In genomic region chr19:2391118-2391725, GRCh38 we compare ENCODE assay signal across 8 cellular contexts. TPM values are rescaled to one million over a fixed set of nuclear protein-coding genes. Genes with fewer than 3 reads are reported as not detected.
A peak's percentile ranks its signal among the peaks of the same experiment; 100 is the strongest.
DNase-seq lines count a peak whose midpoint lies in the region; ATAC-seq and TF ChIP-seq lines count a peak whose summit lies in the region.

No MANE protein-coding gene starts in this region.

- no peaks in the 10 kb centered on the region for H4K20me1 ChIP-seq in OCI-LY7 (ENCODE audit: insufficient read depth, low read length)

- CTCF ChIA-PET in OCI-LY7 (lab: Charles Lee; ENCODE audit: unreplicated experiment) = no interaction called here

- intact Hi-C loops in OCI-LY7 (cut with micrococcal nuclease; ENCODE audit: unreplicated experiment) = loop anchor here (1.0 to 2.0 kb wide), 4 partner anchors 62 to 235 kb away; partner anchors contain the start of genes LSM7, PLEKHJ1, SF3A2 and SPPL2B
- intact Hi-C loops in gastrocnemius medialis (cut with DNase I; ENCODE audit: low total_unique reads) = loop anchor here (1.0 to 5.0 kb wide), 3 partner anchors 119 to 234 kb away; partner anchors contain the start of genes PLEKHJ1 and SF3A2

- H3K27ac ChIP-seq in OCI-LY7 (ENCODE audit: low read depth, low read length, poor library complexity, severe bottlenecking) (no peak overlapping the region), right atrium auricular region (no peak overlapping the region), gastrocnemius medialis (no peak overlapping the region)

- peak; percentile 92 for TF ChIP-seq CTCF in OCI-LY7 (conservative IDR thresholded peaks at IDR 0.05; ENCODE audit: low read length)
- TF ChIP-seq CTCF in right atrium auricular region (IDR thresholded peaks at IDR 0.05) = peak; percentile 74 to 79
- peak; percentile 70 to 81 (median 75) for TF ChIP-seq CTCF in gastrocnemius medialis (IDR thresholded peaks at IDR 0.05 in 4 of 5, conservative IDR thresholded peaks at IDR 0.05 in 1 of 5)

- no peaks in the 10 kb centered on the region for H3K79me2 ChIP-seq in OCI-LY7 (ENCODE audit: insufficient read depth, low read depth, low read length)

- peaks cover 10% of the 10 kb centered on the region; the same call in 1 of the 2 replicates for H3K9me3 ChIP-seq in OCI-LY7 (ENCODE audit: low read length)
- H3K9me3 ChIP-seq in right atrium auricular region = no peaks in the 10 kb centered on the region
- no peaks in the 10 kb centered on the region for H3K9me3 ChIP-seq in gastrocnemius medialis

- POLR2A ChIA-PET in OCI-LY7 (lab: Charles Lee) = interaction anchor here (0.7 kb wide), 1 partner anchor 228 kb away, joined by 3 read pairs; no protein-coding TSS in a partner anchor

- no peak overlapping the region for H2AFZ ChIP-seq in OCI-LY7 (ENCODE audit: low read length)

- H3K4me1 ChIP-seq in OCI-LY7 (ENCODE audit: insufficient read depth, low read length, poor library complexity, severe bottlenecking) (peaks cover 22% of the 10 kb centered on the region), right atrium auricular region (no peaks in the 10 kb centered on the region), gastrocnemius medialis (no peaks in the 10 kb centered on the region)

- in situ Hi-C loops in gastrocnemius medialis (cut with MboI; ENCODE audit: low sequenced_read_pairs in 4 of 4) = loop anchor here (10.0 to 25.0 kb wide), 2 partner anchors 104 to 236 kb away; partner anchors contain the start of genes PEAK3 (in 4 of the 4) and AP3D1 (in 1 of the 4)

- H3K4me3 ChIP-seq in OCI-LY7 (ENCODE audit: low read depth, low read length, poor library complexity, severe bottlenecking) = no peak overlapping the region
- no peak overlapping the region for H3K4me3 ChIP-seq in right atrium auricular region
- H3K4me3 ChIP-seq in gastrocnemius medialis = no peak overlapping the region

- no peaks in the 10 kb centered on the region for H3K9me2 ChIP-seq in OCI-LY7 (ENCODE audit: insufficient read depth, low read length)

- H3K27me3 ChIP-seq in right atrium auricular region (no peaks in the 10 kb centered on the region), gastrocnemius medialis (peaks cover 0 to 3% (median 0%) of the 10 kb centered on the region in 3 donors)

- ATAC-seq in gastrocnemius medialis = peak; percentile 63 to 67
- ATAC-seq in GM21423 (IDR thresholded peaks at IDR 0.05; ENCODE audit: unreplicated experiment) = no peak
- no peak for ATAC-seq in HG02884 (IDR thresholded peaks at IDR 0.05; ENCODE audit: unreplicated experiment)

- H3K4me2 ChIP-seq in OCI-LY7 (ENCODE audit: low read length) = peak overlapping the region; percentile 46

- DNase-seq in EH (ENCODE audit: low read depth) (peak; percentile 73), HuH-7 (ENCODE audit: low spot score) (peak; percentile 42), OCI-LY7 (ENCODE audit: low spot score) (peak; percentile 86), amniotic epithelial cell (ENCODE audit: low read depth) (peak; percentile 73), right atrium auricular region (ENCODE audit: low spot score) (no peak), gastrocnemius medialis (no peak)

- TF ChIP-seq POLR2A in gastrocnemius medialis (IDR thresholded peaks at IDR 0.05) = no peak

- BruUV-seq in OCI-LY7 (replicated peaks; lab: Mats Ljungman, UMichigan) = no TSS peak

- H3K36me3 ChIP-seq in OCI-LY7 (ENCODE audit: insufficient read depth, low read length) (no peaks in the 10 kb centered on the region), right atrium auricular region (no peaks in the 10 kb centered on the region), gastrocnemius medialis (no peaks in the 10 kb centered on the region)

RNA-seq across cellular contexts. Expression of gene TMPRSS9, which starts 31.2 kb away (rescaled TPM):
- 0.44 TPM in 1 of 2 replicates, not detected in the other for total RNA-seq in OCI-LY7 (2014; rRNA removed; shearing (Covaris generic))
- total RNA-seq in OCI-LY7 (2022) (0.28 TPM in 1 of 2 replicates, not detected in the other), right atrium auricular region (not detected), gastrocnemius medialis (not detected)

RNA-seq across cellular contexts. Expression of gene TIMM13, which starts 36.2 kb away (rescaled TPM):
- total RNA-seq in OCI-LY7 (2014; rRNA removed; shearing (Covaris generic)) = 55.4 and 60.0 TPM in 2 replicates
- total RNA-seq in OCI-LY7 (2022) (95.3 and 120 TPM in 2 replicates), right atrium auricular region (10 to 100 TPM; 37.1 to 37.2 TPM), gastrocnemius medialis (10 to 100 TPM; 23.7 to 60.3 (median 46.8) TPM)

Comparison
In these comparisons a context has a peak if more than half of its experiments do, and no peak if none do; other contexts are left out.
1. DNase-seq: peak in EH (single experiment), HuH-7 (single experiment), OCI-LY7 (single experiment) and amniotic epithelial cell (single experiment); none in right atrium auricular region (single experiment) and gastrocnemius medialis (0 of 2).
2. ATAC-seq: peak in gastrocnemius medialis (2 of 2); none in GM21423 (single experiment) and HG02884 (single experiment).
3. Peak in every context shown above with its lines, with median percentiles within 50 percentile points of each other: CTCF ChIP-seq.